Comparison of ENCODE assay signal across 17 cellular contexts in genomic region chr3:127112796-127113570, GRCh38.
DNase-seq lines count a peak whose midpoint lies in the region; ATAC-seq, FAIRE-seq and TF ChIP-seq lines count a peak whose summit lies in the region.
"Had no signal": no experiment of that assay in that cellular context is flagged by ENCODE, and none has a peak within 500 bp of the region (broad histone marks: within the 10 kb centered on the region; RNA-seq: fewer than 3 reads in every experiment).

No MANE protein-coding gene starts in this region.

- H3K9ac ChIP-seq in HepG2 (ENCODE audit: insufficient read depth, low read depth, low read length) (no peak overlapping the region), adipocyte (ENCODE audit: low read length) (no peak overlapping the region)

- peaks cover 19% of the 10 kb centered on the region for H3K9me3 ChIP-seq in HepG2 (ENCODE audit: low read length)
- H3K9me3 ChIP-seq in right lobe of liver = peaks cover 0 to 7% (median 0%) of the 10 kb centered on the region in 4 donors
- H3K9me3 ChIP-seq in adipocyte (ENCODE audit: control insufficient read depth, low read length) = peaks cover 45% of the 10 kb centered on the region

- no peak for FAIRE-seq in HepG2 (lab: Jason Lieb, UNC)

- H3K27ac ChIP-seq in HepG2 (ENCODE audit: extremely low read length, insufficient read depth, low read length) (peak overlapping the region; percentile 49), right lobe of liver (no peak overlapping the region)
- H3K27ac ChIP-seq: Peyer's patch had no signal

- WGBS in HepG2 (ENCODE audit: low lambda C conversion rate) = 0% methylated on average over 5 of the region's 5 CpGs
- 13% methylated on average over 4 of the region's 5 CpGs for WGBS in right lobe of liver (ENCODE audit: insufficient coverage, low coverage, low lambda C conversion rate, missing lambda C conversion rate)

- H3K4me2 ChIP-seq in HepG2 (ENCODE audit: low read depth, low read length) = peak overlapping the region; percentile 54

- ATAC-seq in HepG2 (peak; percentile 68), right lobe of liver (no peak), left lobe of liver (no peak), GM18870 (IDR thresholded peaks at IDR 0.05; ENCODE audit: unreplicated experiment) (no peak)
- ATAC-seq: Right ventricle myocardium inferior had no signal

- peak overlapping the region in 1 of 3 experiments; percentile 8; a peak in 1 of 6 replicates for H3K4me3 ChIP-seq in HepG2 (replicated peaks in 1 of 3; ENCODE audit: insufficient read depth in 1 of 3, low read depth in 2 of 3, low read length in 3 of 3)
- no peak overlapping the region for H3K4me3 ChIP-seq in right lobe of liver
- peak overlapping the region; percentile 32 for H3K4me3 ChIP-seq in adipocyte (ENCODE audit: low read length)
- H3K4me3 ChIP-seq: Peyer's patch had no signal

- H2AFZ ChIP-seq in HepG2 (ENCODE audit: low read length) = no peak overlapping the region

- TF ChIP-seq POLR2A in HepG2 (IDR thresholded peaks at IDR 0.05; ENCODE audit: insufficient read depth in 1 of 2, low read depth in 2 of 2, low read length in 2 of 2) (no peak), right lobe of liver (IDR thresholded peaks at IDR 0.05) (no peak)

- H3K79me2 ChIP-seq in HepG2 (ENCODE audit: insufficient read depth, low read length) = no peaks in the 10 kb centered on the region

- TF ChIP-seq RAD21 in HepG2 (CRISPR knock-in tag; IDR thresholded peaks at IDR 0.05) = no peak

- TF ChIP-seq CTCF in HepG2 (CRISPR knock-in tag; IDR thresholded peaks at IDR 0.05) (no peak), right lobe of liver (IDR thresholded peaks at IDR 0.05) (no peak)

- peaks cover 3% of the 10 kb centered on the region; the same call in 1 of the 2 replicates for H4K20me1 ChIP-seq in HepG2 (ENCODE audit: insufficient read depth, low read length)

- CTCF ChIA-PET in HepG2 (lab: Yijun Ruan, JAX; ENCODE audit: low intra/inter-chr PET ratio, low total read pairs) = no interaction called here

- POLR2A ChIA-PET in HepG2 (lab: Yijun Ruan, JAX) = interaction anchor here (1.0 to 2.1 kb wide), 2 partner anchors 9 to 113 kb away, joined by 3 to 7 read pairs; no protein-coding TSS in a partner anchor

- peaks cover 44% of the 10 kb centered on the region for H3K4me1 ChIP-seq in HepG2 (ENCODE audit: insufficient read depth, low read length)
- no peaks in the 10 kb centered on the region for H3K4me1 ChIP-seq in right lobe of liver
- no peaks in the 10 kb centered on the region for H3K4me1 ChIP-seq in adipocyte (ENCODE audit: control insufficient read depth, insufficient read depth, low read length)
- H3K4me1 ChIP-seq: Peyer's patch had no signal

- no peaks in the 10 kb centered on the region for H3K36me3 ChIP-seq in HepG2 (replicated peaks in 1 of 2; ENCODE audit: control insufficient read depth in 1 of 2, insufficient read depth in 2 of 2, low read length in 2 of 2)
- H3K36me3 ChIP-seq in right lobe of liver = no peaks in the 10 kb centered on the region
- H3K36me3 ChIP-seq in adipocyte (ENCODE audit: control insufficient read depth, insufficient read depth, low read length, severe bottlenecking) = no peaks in the 10 kb centered on the region
- H3K36me3 ChIP-seq: BE2C, Peyer's patch had no signal

- H3K27me3 ChIP-seq in HepG2 (ENCODE audit: control insufficient read depth in 1 of 2, insufficient read depth in 2 of 2, low read length in 2 of 2) (peaks cover 6 to 46% of the 10 kb centered on the region in 2 experiments), right lobe of liver (no peaks in the 10 kb centered on the region), adipocyte (replicated peaks; ENCODE audit: control insufficient read depth, insufficient read depth, low read length) (peaks cover 12% of the 10 kb centered on the region)
- H3K27me3 ChIP-seq: BE2C, Peyer's patch had no signal

- peak; percentile 89 for DNase-seq in HepG2 (ENCODE audit: low spot score)
- DNase-seq in right lobe of liver = no peak
- no peak for DNase-seq in adipocyte (ENCODE audit: low read depth)
- DNase-seq in left lobe of liver (ENCODE audit: low spot score) = peak; percentile 26
- DNase-seq in NCI-H748 (lab: John Stamatoyannopoulos, UW; ENCODE audit: unreplicated experiment) = no peak
- no peak for DNase-seq in T1000 (lab: John Stamatoyannopoulos, UW)
- DNase-seq: BE2C, H7, NCI-H1092 treated with DMSO at 0.1 percent for 48 hours, NCI-H2029 treated with DMSO at 0.1 percent for 48 hours, NCI-H2171, NCI-H345, NCI-H524, NCI-H82, Peyer's patch had no signal

- TF ChIP-seq EP300 in HepG2 (IDR thresholded peaks at IDR 0.05; ENCODE audit: low read depth in 2 of 2, low read length in 2 of 2) (peak in 1 of 2 experiments; percentile 60; a peak in 1 of 4 replicates), HepG2 (CRISPR knock-in tag; IDR thresholded peaks at IDR 0.05; ENCODE audit: borderline replicate concordance) (0 out of 2 replicates have a peak, but pooled peaks have one; percentile 23)

- intact Hi-C loops in HepG2 (cut with micrococcal nuclease; ENCODE audit: unreplicated experiment) = no loop called here
- intact Hi-C loops in right lobe of liver (cut with DNase I) = no loop called here

- no TSS peak for BruUV-seq in HepG2 (replicated peaks; lab: Mats Ljungman, UMichigan)

- in situ Hi-C loops in HepG2 (cut with HindIII; ENCODE audit: extremely low pct_ligation_motif_present, low pct_unique_long_range_greater_than_20kb) = no loop called here

TF ChIP-seq in HepG2, 621 proteins besides CTCF, POLR2A, EP300 and RAD21 (continues in another document):
- TF ChIP-seq ZNF589 (CRISPR knock-in tag; conservative IDR thresholded peaks at IDR 0.05) = 0 out of 2 replicates have a peak, but pooled peaks have one; percentile 30
- TF ChIP-seq TRIM24 (CRISPR knock-in tag; IDR thresholded peaks at IDR 0.05) = 0 out of 2 replicates have a peak, but pooled peaks have one; percentile 22
- no peak for TF ChIP-seq ZNF280D (CRISPR knock-in tag; IDR thresholded peaks at IDR 0.05)
- TF ChIP-seq CCAR2 (optimal IDR thresholded peaks at IDR 0.05; ENCODE audit: low read depth, low read length) = no peak
- TF ChIP-seq ZNF552 (CRISPR knock-in tag; IDR thresholded peaks at IDR 0.05; ENCODE audit: borderline replicate concordance) = 0 out of 2 replicates have a peak, but pooled peaks have one; percentile 35
- TF ChIP-seq DBP (CRISPR knock-in tag; IDR thresholded peaks at IDR 0.05; ENCODE audit: not compliant biosample characterization) = no peak
- TF ChIP-seq ARNT2 (CRISPR knock-in tag; IDR thresholded peaks at IDR 0.05; ENCODE audit: low read depth) = no peak
- TF ChIP-seq HDAC1 (CRISPR knock-in tag; IDR thresholded peaks at IDR 0.05) = peak; percentile 2; the same call in 1 of the 2 replicates
- peak; percentile 74 for TF ChIP-seq FOSL2 (CRISPR knock-in tag; IDR thresholded peaks at IDR 0.05)
- TF ChIP-seq ZNF605 (CRISPR knock-in tag; IDR thresholded peaks at IDR 0.05) = peak; percentile 83

Comparison
In these comparisons a context has a peak if more than half of its experiments do, and no peak if none do; other contexts are left out.
1. DNase-seq: peak in HepG2 (single experiment) and left lobe of liver (single experiment); none in right lobe of liver (0 of 3), adipocyte (single experiment), NCI-H748 (single experiment) and T1000 (single experiment).